39 cellular contexts compared by ENCODE assay signal in genomic region chr7:343864-344607, GRCh38. TPM values are rescaled to one million over a fixed set of nuclear protein-coding genes. Genes with fewer than 3 reads are reported as not detected.
"Had no signal": no experiment of that assay in that cellular context is flagged by ENCODE, and none has a peak within 500 bp of the region (broad histone marks: within the 10 kb centered on the region; RNA-seq: fewer than 3 reads in every experiment).

No MANE protein-coding gene starts in this region.

- H3K9me3 ChIP-seq: adrenal gland, body of pancreas, gastroesophageal sphincter, thoracic aorta, upper lobe of left lung, vagina had no signal

- H3K27me3 ChIP-seq: body of pancreas, dorsolateral prefrontal cortex, gastroesophageal sphincter, neural progenitor cell, upper lobe of left lung, vagina had no signal

- H3K36me3 Mint-ChIP-seq: neural progenitor cell had no signal

- H3K4me1 Mint-ChIP-seq: activated CD4-positive, alpha-beta T cell treated with anti-CD3 and anti-CD28 coated beads for 36 hours; activated naive CD8-positive, alpha-beta T cell treated with anti-CD3 and anti-CD28 coated beads for 36 hours had no signal

- H3K27ac ChIP-seq: adrenal gland, coronary artery, dorsolateral prefrontal cortex, neural progenitor cell, skin epidermis, thoracic aorta, upper lobe of left lung, vagina had no signal

- H3K4me2 ChIP-seq: neural progenitor cell had no signal

- H3K27ac Mint-ChIP-seq: activated CD4-positive, alpha-beta T cell treated with anti-CD3 and anti-CD28 coated beads for 36 hours; activated naive CD4-positive, alpha-beta T cell treated with anti-CD3 and anti-CD28 coated beads for 36 hours; activated naive CD8-positive, alpha-beta T cell treated with anti-CD3 and anti-CD28 coated beads for 36 hours; T-helper 2 cell treated with Interferon-gamma antibody and Interleukin-4, amounts not matched to agents 5 μg/mL and 100 μg/mL, for 36 hours had no signal

- H3K4me3 Mint-ChIP-seq: activated CD4-positive, alpha-beta T cell treated with anti-CD3 and anti-CD28 coated beads for 36 hours; activated naive CD4-positive, alpha-beta T cell treated with anti-CD3 and anti-CD28 coated beads for 36 hours; activated naive CD8-positive, alpha-beta T cell treated with anti-CD3 and anti-CD28 coated beads for 36 hours; naive thymus-derived CD4-positive, alpha-beta T cell; neural progenitor cell; T-helper 2 cell treated with Interferon-gamma antibody and Interleukin-4, amounts not matched to agents 5 μg/mL and 100 μg/mL, for 36 hours had no signal

- H3K4me1 ChIP-seq: adrenal gland, gastroesophageal sphincter, neural progenitor cell, upper lobe of left lung, vagina had no signal

- H3K27me3 Mint-ChIP-seq: activated CD4-positive, alpha-beta T cell treated with anti-CD3 and anti-CD28 coated beads for 36 hours; activated naive CD8-positive, alpha-beta T cell treated with anti-CD3 and anti-CD28 coated beads for 36 hours; naive thymus-derived CD4-positive, alpha-beta T cell had no signal

- H3K9me3 Mint-ChIP-seq: activated naive CD8-positive, alpha-beta T cell treated with anti-CD3 and anti-CD28 coated beads for 36 hours; T-helper 2 cell treated with Interferon-gamma antibody and Interleukin-4, amounts not matched to agents 5 μg/mL and 100 μg/mL, for 36 hours had no signal

- H2AFZ ChIP-seq: neural progenitor cell had no signal

- FAIRE-seq: keratinocyte had no signal

- ATAC-seq: activated CD4-positive, alpha-beta T cell treated with anti-CD3 and anti-CD28 coated beads for 36 hours; body of pancreas; gastroesophageal sphincter; left cardiac atrium; naive thymus-derived CD4-positive, alpha-beta T cell; sciatic nerve; stimulated activated naive CD8-positive, alpha-beta T cell treated with anti-CD3 and anti-CD28 coated beads, Interleukin-15, Interleukin-2, amounts not matched to agents 100 U/mL and 50 U/mL, for 24 hours had no signal

- DNase-seq: activated CD4-positive, alpha-beta T cell treated with anti-CD3 and anti-CD28 coated beads for 36 hours; activated CD4-positive, CD25-positive, alpha-beta regulatory T cell; activated effector memory CD4-positive, alpha-beta T cell treated with anti-CD3 and anti-CD28 coated beads, Interleukin-2, amount 50 U/mL, for 16 hours; activated naive CD4-positive, alpha-beta T cell treated with anti-CD3 and anti-CD28 coated beads for 36 hours; activated naive CD8-positive, alpha-beta T cell treated with anti-CD3 and anti-CD28 coated beads for 36 hours; activated T-cell treated with anti-CD3 and anti-CD28 coated beads for 4 hours; adrenal gland; aorta; dorsolateral prefrontal cortex; effector memory CD4-positive, alpha-beta T cell; hippocampal formation; left cardiac atrium; mammary epithelial cell; midbrain; naive thymus-derived CD4-positive, alpha-beta T cell; posterior cingulate gyrus; stimulated activated CD4-positive, alpha-beta T cell treated with anti-CD3 and anti-CD28 coated beads, Interleukin-12 subunit alpha, Interleukin-12 subunit beta, amount 100 ng/mL, for 4 hours; stimulated activated CD4-positive, alpha-beta T cell treated with anti-CD3 and anti-CD28 coated beads, Interleukin-4, amount 100 ng/mL, for 1 hour; stimulated activated naive CD8-positive, alpha-beta T cell treated with anti-CD3 and anti-CD28 coated beads, Interleukin-15, Interleukin-2, amounts not matched to agents 100 U/mL and 50 U/mL, for 24 hours; T-helper 1 cell had no signal

- H3K9ac ChIP-seq: neural progenitor cell had no signal

- H3K4me3 ChIP-seq: adrenal gland, body of pancreas, coronary artery, dorsolateral prefrontal cortex, gastroesophageal sphincter, neural progenitor cell, skin epidermis, thoracic aorta, upper lobe of left lung, vagina had no signal

- H3K36me3 ChIP-seq: adrenal gland, gastroesophageal sphincter, neural progenitor cell, thoracic aorta, upper lobe of left lung, vagina had no signal

RNA-seq across cellular contexts. Expression of gene FOXL3, which starts 54.1 kb away (rescaled TPM):
- total RNA-seq: activated CD4-positive, alpha-beta T cell treated with anti-CD3 and anti-CD28 coated beads for 36 hours; activated naive CD4-positive, alpha-beta T cell treated with anti-CD3 and anti-CD28 coated beads for 36 hours; activated naive CD8-positive, alpha-beta T cell treated with anti-CD3 and anti-CD28 coated beads for 36 hours; adrenal gland; aorta; body of pancreas; cerebellum; fibroblast of lung; fibroblast of villous mesenchyme; gastroesophageal sphincter; left cardiac atrium; liver; mammary epithelial cell; naive thymus-derived CD4-positive, alpha-beta T cell; omental fat pad; renal cortical epithelial cell; sciatic nerve; subcutaneous adipose tissue; thoracic aorta; upper lobe of left lung; vagina had no signal
- polyA plus RNA-seq: adrenal gland; aorta; esophagus; fibroblast of lung; keratinocyte; liver; mammary epithelial cell; naive thymus-derived CD4-positive, alpha-beta T cell had no signal
